In the genomic region with DNA sequence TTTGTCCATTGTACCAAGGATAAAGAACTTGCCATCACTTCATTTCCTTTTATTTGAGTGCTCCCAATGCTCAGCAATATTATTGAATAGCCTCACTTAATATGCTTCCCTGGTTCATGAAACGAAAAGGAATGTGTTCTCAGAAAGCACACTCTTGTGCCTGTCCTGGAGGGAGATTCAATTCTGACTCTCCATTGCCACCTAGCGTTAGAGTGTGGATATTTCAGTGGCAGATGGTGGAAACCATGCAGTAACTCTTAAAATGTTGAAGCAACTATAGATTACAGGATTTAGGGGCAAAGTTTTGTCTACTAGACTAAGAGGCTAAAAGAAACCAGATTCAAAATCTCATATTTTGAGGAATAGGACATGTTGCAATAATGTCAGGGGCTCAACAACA, we compare ENCODE assay signal across 8 cellular contexts. TPM values are rescaled to one million over a fixed set of nuclear protein-coding genes. Genes with fewer than 3 reads are reported as not detected.
DNase-seq lines count a peak whose midpoint lies in the region; ATAC-seq and TF ChIP-seq lines count a peak whose summit lies in the region.

No MANE protein-coding gene starts in this region.

- TF ChIP-seq CTCF in fibroblast of the aortic adventitia (IDR thresholded peaks at IDR 0.05; ENCODE audit: insufficient read depth, low read length) (peak; percentile 86), osteoblast (IDR thresholded peaks at IDR 0.05; ENCODE audit: extremely low read depth, low read depth, low read length) (peak; percentile 82)

- no peak overlapping the region for H3K4me2 ChIP-seq in osteoblast (ENCODE audit: insufficient read depth, low read length)

- H3K27me3 ChIP-seq in osteoblast (ENCODE audit: insufficient read depth, low read length), result no peaks in the 10 kb centered on the region

- H3K4me1 ChIP-seq in osteoblast (ENCODE audit: insufficient read depth, low read length), result peaks cover 31% of the 10 kb centered on the region

- H4K20me1 ChIP-seq in osteoblast (ENCODE audit: insufficient read depth, low read length), result no peaks in the 10 kb centered on the region

- DNase-seq in COR-L47 (lab: John Stamatoyannopoulos, UW) (peak; percentile 1), NCI-H1105 (lab: John Stamatoyannopoulos, UW) (peak; percentile 33), fibroblast of the aortic adventitia (ENCODE audit: low read depth) (peak; percentile 69), osteoblast (ENCODE audit: insufficient read length, low spot score, missing footprints) (peak; percentile 74)
- peak; percentile 23 to 63 for DNase-seq in activated CD4-positive, alpha-beta T cell treated with anti-CD3 and anti-CD28 coated beads for 4 hours

- no peak overlapping the region for H3K27ac ChIP-seq in osteoblast (ENCODE audit: low read depth, low read length)

- no peaks in the 10 kb centered on the region for H3K36me3 ChIP-seq in osteoblast (ENCODE audit: insufficient read depth, low read length)

- peak; percentile 45 for ATAC-seq in GM18873 (IDR thresholded peaks at IDR 0.05; ENCODE audit: low FRiP score, unreplicated experiment)
- no peak for ATAC-seq in HG03196 (IDR thresholded peaks at IDR 0.05; ENCODE audit: unreplicated experiment)
- ATAC-seq in GM21515 (IDR thresholded peaks at IDR 0.05; ENCODE audit: unreplicated experiment), result no peak

- H3K9me3 ChIP-seq in osteoblast (ENCODE audit: low read depth, low read length), result no peaks in the 10 kb centered on the region

- H2AFZ ChIP-seq in osteoblast (ENCODE audit: low read length), result no peak overlapping the region

- H3K4me3 ChIP-seq in fibroblast of the aortic adventitia (ENCODE audit: low read depth, low read length) (no peak overlapping the region), osteoblast (ENCODE audit: insufficient read depth, low read length) (no peak overlapping the region)

- no peaks in the 10 kb centered on the region for H3K79me2 ChIP-seq in osteoblast (ENCODE audit: insufficient read depth, low read length)

RNA-seq across cellular contexts. Expression of gene GAB3, which starts 36.0 kb away (rescaled TPM):
- 1.2 and 4.2 TPM in 2 replicates for total RNA-seq in fibroblast of the aortic adventitia (ENCODE audit: low replicate concordance)
- 3.2 and 6.9 TPM in 2 replicates for total RNA-seq in osteoblast

RNA-seq across cellular contexts. Expression of gene DKC1, which starts 47.7 kb away (rescaled TPM):
- total RNA-seq in fibroblast of the aortic adventitia (ENCODE audit: low replicate concordance) (36.5 and 47.8 TPM in 2 replicates), osteoblast (30.8 and 31.8 TPM in 2 replicates)

Comparison
In these comparisons a context has a peak if more than half of its experiments do, and no peak if none do; other contexts are left out.
1. DNase-seq: peak in every context shown above with its lines; median percentile 74 in osteoblast; 69 in fibroblast of the aortic adventitia; 43 in activated CD4-positive, alpha-beta T cell treated with anti-CD3 and anti-CD28 coated beads for 4 hours; 33 in NCI-H1105; 1 in COR-L47.